In genomic region chr6:169837529-169838250, GRCh38 we compare ENCODE assay signal across 11 cellular contexts.
"Had no signal": no experiment of that assay in that cellular context is flagged by ENCODE, and none has a peak within 500 bp of the region (broad histone marks: within the 10 kb centered on the region; RNA-seq: fewer than 3 reads in every experiment).

No MANE protein-coding gene starts in this region.

- H3K4me1 Mint-ChIP-seq: T-cell had no signal

- H3K36me3 Mint-ChIP-seq: T-cell had no signal

- H3K9me3 ChIP-seq: breast epithelium, left lung, pancreas had no signal

- H3K9me3 Mint-ChIP-seq: activated T-cell treated with anti-CD3 and anti-CD28 coated beads, Interleukin-2, amount 50 U/mL, for 72 hours; T-cell had no signal

- H3K27me3 ChIP-seq: left lung, pancreas had no signal

- ATAC-seq: activated T-cell treated with anti-CD3 and anti-CD28 coated beads, Interleukin-2, amount 50 U/mL, for 72 hours; left lung; pancreas; T-cell had no signal

- H3K36me3 ChIP-seq: breast epithelium, left lung, pancreas had no signal

- H3K27ac ChIP-seq: breast epithelium, left lung, pancreas, skin epidermis had no signal

- H3K4me3 Mint-ChIP-seq: activated T-cell treated with anti-CD3 and anti-CD28 coated beads, Interleukin-2, amount 50 U/mL, for 72 hours; T-cell had no signal

- H3K4me1 ChIP-seq: breast epithelium, left lung had no signal

- DNase-seq: activated CD4-positive, alpha-beta T cell treated with anti-CD3 and anti-CD28 coated beads for 4 hours; activated T-cell treated with anti-CD3 and anti-CD28 coated beads, Interleukin-2, amount 50 U/mL, for 72 hours; foreskin melanocyte; mesendoderm; substantia nigra; trophoblast cell had no signal

- H3K4me3 ChIP-seq: breast epithelium, left lung, pancreas, skin epidermis had no signal

- H3K27ac Mint-ChIP-seq: activated T-cell treated with anti-CD3 and anti-CD28 coated beads, Interleukin-2, amount 50 U/mL, for 72 hours; T-cell had no signal
